In the genomic region with DNA sequence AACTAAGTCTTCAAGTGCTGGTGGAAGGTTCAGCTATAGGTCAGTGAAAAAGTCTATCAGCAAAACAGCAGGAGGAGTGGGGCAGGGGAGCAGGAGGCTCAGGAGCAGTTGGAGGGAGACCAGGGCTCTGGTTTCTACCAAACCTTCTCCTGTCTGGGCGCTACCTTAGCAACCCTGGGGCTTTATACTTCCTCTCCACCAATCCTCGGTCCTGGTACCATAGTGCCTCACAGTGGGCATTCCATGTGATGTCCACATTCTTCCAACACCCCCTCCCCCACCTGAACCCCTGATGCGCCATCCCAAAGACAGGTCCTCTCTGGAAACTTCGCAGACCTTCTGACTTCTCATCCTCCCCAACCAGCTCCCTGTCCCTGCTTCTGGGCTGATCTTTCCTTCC, we compare ENCODE assay signal across 33 cellular contexts. TPM values are rescaled to one million over a fixed set of nuclear protein-coding genes. Genes with fewer than 3 reads are reported as not detected.
"Had no signal": no experiment of that assay in that cellular context is flagged by ENCODE, and none has a peak within 500 bp of the region (broad histone marks: within the 10 kb centered on the region; RNA-seq: fewer than 3 reads in every experiment).

No MANE protein-coding gene starts in this region.

- ATAC-seq: effector memory CD8-positive, alpha-beta T cell; gastrocnemius medialis; left lung; naive thymus-derived CD8-positive, alpha-beta T cell; sciatic nerve; stimulated activated effector memory CD8-positive, alpha-beta T cell treated with anti-CD3 and anti-CD28 coated beads, Interleukin-12 subunit alpha, Interleukin-12 subunit beta, amount 100 ng/mL, for 72 hours had no signal

- H3K4me1 ChIP-seq: gastrocnemius medialis, left lung, prostate gland, right atrium auricular region, stomach, thyroid gland, vagina had no signal

- DNase-seq: effector memory CD8-positive, alpha-beta T cell; erythroblast; foreskin fibroblast; gastrocnemius medialis; head of caudate nucleus; kidney; left lung; mesenchymal stem cell; midbrain; naive thymus-derived CD8-positive, alpha-beta T cell; nephron progenitor cell; nucleus accumbens; stimulated activated CD4-positive, alpha-beta T cell treated with anti-CD3 and anti-CD28 coated beads, Interleukin-12 subunit alpha, Interleukin-12 subunit beta, amount 100 ng/mL, for 4 hours; stimulated activated CD4-positive, alpha-beta T cell treated with anti-CD3 and anti-CD28 coated beads, Interleukin-1b, Interleukin-23, amount 100 ng/mL, for 48 hours; stimulated activated CD4-positive, alpha-beta T cell treated with anti-CD3 and anti-CD28 coated beads, Interleukin-4, amount 100 ng/mL, for 24 hours; stimulated activated naive CD4-positive, alpha-beta T cell treated with Interleukin-2 at 50 U/mL for 16 hours; stomach; thyroid gland; trophoblast cell had no signal

- H3K36me3 ChIP-seq: gastrocnemius medialis, left lung, prostate gland, right atrium auricular region, stomach, thyroid gland, vagina had no signal

- H3K27ac ChIP-seq: coronary artery, gastrocnemius medialis, left lung, prostate gland, right atrium auricular region, stomach, thyroid gland, vagina had no signal

- H3K9me3 ChIP-seq: gastrocnemius medialis, prostate gland, right atrium auricular region, stomach, thyroid gland, vagina had no signal

- H3K27me3 ChIP-seq: gastrocnemius medialis, left lung, right atrium auricular region, stomach, thyroid gland, vagina had no signal

- H3K4me3 ChIP-seq: coronary artery, gastrocnemius medialis, left lung, prostate gland, right atrium auricular region, smooth muscle cell, stomach, thyroid gland, vagina had no signal

RNA-seq across cellular contexts. Expression of gene ACSM6, which starts 25.3 kb away (rescaled TPM):
- total RNA-seq: dermis microvascular lymphatic vessel endothelial cell; gastrocnemius medialis; glomerular endothelial cell; kidney; left lung; lung microvascular endothelial cell; myocyte; naive thymus-derived CD8-positive, alpha-beta T cell; osteocyte; prostate gland; right atrium auricular region; smooth muscle cell; subcutaneous adipose tissue; temporal lobe; vagina had no signal
- polyA plus RNA-seq: naive thymus-derived CD8-positive, alpha-beta T cell; smooth muscle cell had no signal
